38 cellular contexts compared by ENCODE assay signal in genomic region chr3:125172346-125172745, GRCh38.
"Had no signal": no experiment of that assay in that cellular context is flagged by ENCODE, and none has a peak within 500 bp of the region (broad histone marks: within the 10 kb centered on the region; RNA-seq: fewer than 3 reads in every experiment).

No MANE protein-coding gene starts in this region.

- H3K36me3 Mint-ChIP-seq: activated CD8-positive, alpha-beta memory T cell treated with anti-CD3 and anti-CD28 coated beads, Interleukin-2, amount 10 ng/mL, durations not matched to agents 7 days and 5 days; activated naive CD8-positive, alpha-beta T cell treated with anti-CD3 and anti-CD28 coated beads for 36 hours had no signal

- H3K4me1 Mint-ChIP-seq: activated CD4-positive, alpha-beta memory T cell treated with anti-CD3 and anti-CD28 coated beads, Interleukin-2, amount 10 ng/mL, durations not matched to agents 7 days and 5 days; activated CD4-positive, alpha-beta T cell treated with anti-CD3 and anti-CD28 coated beads for 36 hours; activated CD8-positive, alpha-beta memory T cell treated with anti-CD3 and anti-CD28 coated beads, Interleukin-2, amount 10 ng/mL, durations not matched to agents 7 days and 5 days; activated T-helper 17 cell treated with anti-CD3 and anti-CD28 coated beads, Interleukin-2, amount 50 U/mL, for 72 hours; WTC11 had no signal

- H3K27ac Mint-ChIP-seq: activated CD4-positive, alpha-beta memory T cell treated with anti-CD3 and anti-CD28 coated beads, Interleukin-2, amount 10 ng/mL, durations not matched to agents 7 days and 5 days; activated CD4-positive, alpha-beta T cell treated with anti-CD3 and anti-CD28 coated beads for 36 hours; activated CD4-positive, alpha-beta T cell treated with anti-CD3 and anti-CD28 coated beads, Interleukin-2, amount 10 ng/mL, durations not matched to agents 7 days and 5 days; activated CD8-positive, alpha-beta memory T cell treated with anti-CD3 and anti-CD28 coated beads, Interleukin-2, amount 10 ng/mL, durations not matched to agents 7 days and 5 days; activated CD8-positive, alpha-beta T cell treated with anti-CD3 and anti-CD28 coated beads, Interleukin-2, amount 10 ng/mL, durations not matched to agents 7 days and 5 days; activated naive CD4-positive, alpha-beta T cell treated with anti-CD3 and anti-CD28 coated beads for 36 hours; activated naive CD4-positive, alpha-beta T cell treated with anti-CD3 and anti-CD28 coated beads, Interleukin-2, amount 50 U/mL, for 72 hours; activated naive CD8-positive, alpha-beta T cell treated with anti-CD3 and anti-CD28 coated beads for 36 hours; activated T-cell treated with anti-CD3 and anti-CD28 coated beads, Interleukin-2, amount 50 U/mL, for 24 hours; activated T-helper 17 cell treated with anti-CD3 and anti-CD28 coated beads, Interleukin-2, amount 50 U/mL, for 72 hours; T-helper 1 cell treated with Interleukin-12 subunit alpha and Interleukin-12 subunit beta and Interleukin-4 antibody, amounts not matched to agents 30 μg/mL and 1 μg/mL, for 36 hours; T-helper 2 cell treated with Interferon-gamma antibody and Interleukin-4, amounts not matched to agents 5 μg/mL and 100 μg/mL, for 36 hours; WTC11 had no signal

- H3K27me3 ChIP-seq: adrenal gland, body of pancreas, brain microvascular endothelial cell, breast epithelium had no signal

- H3K9me3 ChIP-seq: adrenal gland, body of pancreas, breast epithelium had no signal

- H3K27me3 Mint-ChIP-seq: activated naive CD8-positive, alpha-beta T cell treated with anti-CD3 and anti-CD28 coated beads for 36 hours; activated T-cell treated with anti-CD3 and anti-CD28 coated beads, Interleukin-2, amount 50 U/mL, for 24 hours had no signal

- FAIRE-seq: astrocyte, TTC549 had no signal

- H3K4me3 ChIP-seq: adrenal gland, body of pancreas, breast epithelium had no signal

- H3K27ac ChIP-seq: adrenal gland, body of pancreas, brain microvascular endothelial cell, breast epithelium, WERI-Rb-1 had no signal

- H3K4me3 Mint-ChIP-seq: activated CD4-positive, alpha-beta memory T cell treated with anti-CD3 and anti-CD28 coated beads, Interleukin-2, amount 10 ng/mL, durations not matched to agents 7 days and 5 days; activated CD4-positive, alpha-beta T cell treated with anti-CD3 and anti-CD28 coated beads for 36 hours; activated CD4-positive, alpha-beta T cell treated with anti-CD3 and anti-CD28 coated beads, Interleukin-2, amount 10 ng/mL, durations not matched to agents 7 days and 5 days; activated CD8-positive, alpha-beta memory T cell treated with anti-CD3 and anti-CD28 coated beads, Interleukin-2, amount 10 ng/mL, durations not matched to agents 7 days and 5 days; activated CD8-positive, alpha-beta T cell treated with anti-CD3 and anti-CD28 coated beads, Interleukin-2, amount 10 ng/mL, durations not matched to agents 7 days and 5 days; activated naive CD4-positive, alpha-beta T cell treated with anti-CD3 and anti-CD28 coated beads for 36 hours; activated naive CD8-positive, alpha-beta T cell treated with anti-CD3 and anti-CD28 coated beads for 36 hours; activated T-cell treated with anti-CD3 and anti-CD28 coated beads, Interleukin-2, amount 50 U/mL, for 24 hours; activated T-helper 17 cell treated with anti-CD3 and anti-CD28 coated beads, Interleukin-2, amount 50 U/mL, for 72 hours; T-helper 1 cell treated with Interleukin-12 subunit alpha and Interleukin-12 subunit beta and Interleukin-4 antibody, amounts not matched to agents 30 μg/mL and 1 μg/mL, for 36 hours; T-helper 2 cell treated with Interferon-gamma antibody and Interleukin-4, amounts not matched to agents 5 μg/mL and 100 μg/mL, for 36 hours; WTC11 had no signal

- H3K36me3 ChIP-seq: adrenal gland, brain microvascular endothelial cell, breast epithelium, WERI-Rb-1 had no signal

- DNase-seq: activated CD4-positive, alpha-beta memory T cell treated with anti-CD3 and anti-CD28 coated beads, Interleukin-2, amount 10 ng/mL, durations not matched to agents 7 days and 5 days; activated CD4-positive, alpha-beta T cell treated with anti-CD3 and anti-CD28 coated beads for 1 hour; activated CD4-positive, alpha-beta T cell treated with anti-CD3 and anti-CD28 coated beads for 36 hours; activated CD4-positive, alpha-beta T cell treated with anti-CD3 and anti-CD28 coated beads for 48 hours; activated CD4-positive, alpha-beta T cell treated with anti-CD3 and anti-CD28 coated beads, Interleukin-2, amount 10 ng/mL, durations not matched to agents 7 days and 5 days; activated CD4-positive, alpha-beta T cell treated with anti-CD3 and anti-CD28 coated beads, Interleukin-2, amount 50 U/mL, for 48 hours; activated CD4-positive, CD25-positive, alpha-beta regulatory T cell; activated CD8-positive, alpha-beta memory T cell treated with anti-CD3 and anti-CD28 coated beads for 24 hours; activated CD8-positive, alpha-beta memory T cell treated with anti-CD3 and anti-CD28 coated beads, Interleukin-2, amount 10 ng/mL, durations not matched to agents 7 days and 5 days; activated CD8-positive, alpha-beta memory T cell treated with anti-CD3 and anti-CD28 coated beads, Interleukin-2, amount 50 U/mL, for 48 hours; activated CD8-positive, alpha-beta T cell treated with anti-CD3 and anti-CD28 coated beads, Interleukin-2, amount 10 ng/mL, durations not matched to agents 7 days and 5 days; activated effector memory CD4-positive, alpha-beta T cell treated with anti-CD3 and anti-CD28 coated beads, Interleukin-2, amount 50 U/mL, for 16 hours; activated gamma-delta T cell treated with Interleukin-2 at 50 U/mL for 16 hours; activated naive CD4-positive, alpha-beta T cell; activated naive CD4-positive, alpha-beta T cell treated with anti-CD3 and anti-CD28 coated beads for 36 hours; activated naive CD4-positive, alpha-beta T cell treated with anti-CD3 and anti-CD28 coated beads, Interleukin-2, amount 50 U/mL, for 16 hours; activated naive CD8-positive, alpha-beta T cell treated with anti-CD3 and anti-CD28 coated beads for 36 hours; activated T-cell treated with anti-CD3 and anti-CD28 coated beads, Interleukin-2, amount 50 U/mL, for 24 hours; activated T-cell treated with anti-CD3 and anti-CD28 coated beads, Interleukin-2, amount 50 U/mL, for 48 hours; adrenal gland; amniotic stem cell; aorta; body of pancreas; brain microvascular endothelial cell; central memory CD4-positive, alpha-beta T cell; T-helper 1 cell; T-helper 2 cell; T-helper 9 cell; WERI-Rb-1 had no signal

- H3K9me3 Mint-ChIP-seq: T-helper 2 cell treated with Interferon-gamma antibody and Interleukin-4, amounts not matched to agents 5 μg/mL and 100 μg/mL, for 36 hours had no signal

- ATAC-seq: activated CD4-positive, alpha-beta T cell treated with anti-CD3 and anti-CD28 coated beads for 36 hours; activated CD4-positive, CD25-positive, alpha-beta regulatory T cell treated with anti-CD3 and anti-CD28 coated beads, Interleukin-2, amount 50 U/mL, for 24 hours; activated CD8-positive, alpha-beta memory T cell treated with anti-CD3 and anti-CD28 coated beads, Interleukin-2, amount 10 ng/mL, durations not matched to agents 7 days and 5 days; activated CD8-positive, alpha-beta T cell treated with anti-CD3 and anti-CD28 coated beads, Interleukin-2, amount 10 ng/mL, durations not matched to agents 7 days and 5 days; activated naive CD4-positive, alpha-beta T cell treated with anti-CD3 and anti-CD28 coated beads, Interleukin-2, amount 50 U/mL, for 72 hours; activated T-helper 17 cell treated with anti-CD3 and anti-CD28 coated beads, Interleukin-2, amount 50 U/mL, for 72 hours; body of pancreas; WTC11 had no signal

- H3K4me1 ChIP-seq: adrenal gland, body of pancreas, breast epithelium had no signal
